ENCODE assay signal across 8 cellular contexts in the genomic region with DNA sequence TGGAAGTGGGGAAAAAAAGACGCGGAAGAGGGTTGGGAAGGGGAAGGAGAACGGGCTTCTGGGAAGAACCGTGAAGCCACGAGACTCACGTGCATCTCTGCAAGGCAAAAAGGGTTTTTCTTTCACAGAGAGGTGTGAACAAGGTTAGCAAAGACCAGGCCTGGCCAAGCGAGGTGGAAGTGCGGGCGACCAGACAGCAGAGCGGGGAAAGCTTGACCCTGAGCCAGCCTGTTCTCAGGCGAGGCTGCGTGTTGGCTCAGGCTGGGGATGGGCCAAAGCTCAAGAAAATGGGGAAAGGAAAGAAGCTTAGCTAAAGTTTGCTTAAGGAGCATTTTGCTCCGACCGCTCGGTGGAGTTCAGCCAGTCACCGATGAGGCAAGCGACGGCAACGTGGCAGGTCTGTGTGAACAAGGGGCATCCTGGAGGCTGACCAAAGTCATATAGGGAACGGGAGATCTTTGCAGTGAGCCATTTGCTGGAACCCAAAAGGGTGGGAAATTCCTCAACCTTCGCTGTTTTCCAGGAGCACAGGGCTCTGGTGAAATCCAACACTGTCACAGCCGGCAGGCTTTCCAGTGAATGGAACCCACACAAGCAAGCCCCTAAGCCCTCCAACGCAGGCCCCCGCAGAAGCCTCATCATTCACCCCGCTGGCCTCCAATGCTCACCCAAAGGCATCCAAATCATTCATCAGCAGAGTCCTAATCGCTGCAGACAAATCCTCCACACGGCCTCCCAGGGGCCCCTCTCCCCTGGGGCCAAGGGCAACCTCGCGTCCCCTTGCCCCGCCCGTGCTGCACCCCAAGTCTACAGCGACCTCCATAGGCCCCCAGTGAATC. TPM values are rescaled to one million over a fixed set of nuclear protein-coding genes. Genes with fewer than 3 reads are reported as not detected.
DNase-seq lines count a peak whose midpoint lies in the region; ATAC-seq and TF ChIP-seq lines count a peak whose summit lies in the region.

No MANE protein-coding gene starts in this region.

- peak; percentile 1 for TF ChIP-seq CTCF in AG09319 (IDR thresholded peaks at IDR 0.05; ENCODE audit: low read depth, low read length)
- peak; percentile 28 for TF ChIP-seq CTCF in GM12873 (IDR thresholded peaks at IDR 0.05; ENCODE audit: insufficient read depth, low read depth, low read length, missing control alignments)
- TF ChIP-seq CTCF in breast epithelium (IDR thresholded peaks at IDR 0.05), result no peak

- peak; percentile 43 for ATAC-seq in HG02981 (IDR thresholded peaks at IDR 0.05; ENCODE audit: unreplicated experiment)

- peaks cover 31 to 38% of the 10 kb centered on the region in 2 donors for H3K9me3 ChIP-seq in breast epithelium

- DNase-seq in AG09319 (ENCODE audit: extremely low read depth, low read depth) (peak; percentile 39), NCI-H82 (lab: John Stamatoyannopoulos, UW) (peak; percentile 84), breast epithelium (ENCODE audit: low spot score in 2 of 2) (no peak), immature natural killer cell (peak in 2 of 3 donors; percentile 3), skeletal muscle cell (ENCODE audit: low read depth) (peak; percentile 62)
- DNase-seq in activated CD4-positive, CD25-positive, alpha-beta regulatory T cell (lab: John Stamatoyannopoulos, UW), result no peak

- intact Hi-C loops in breast epithelium (cut with DNase I; ENCODE audit: low total_unique reads), result no loop called here

- H3K36me3 ChIP-seq in breast epithelium, result no peaks in the 10 kb centered on the region

- H3K4me1 ChIP-seq in breast epithelium, result peaks cover 0 to 9% of the 10 kb centered on the region in 2 donors

- peak overlapping the region; percentile 55 to 86 (median 72) for H3K27ac Mint-ChIP-seq in immature natural killer cell

- H3K27me3 Mint-ChIP-seq in immature natural killer cell (ENCODE audit: low read depth in 3 of 3), result peaks cover 0 to 10% (median 5%) of the 10 kb centered on the region in 3 donors

- H3K4me1 Mint-ChIP-seq in immature natural killer cell, result peaks cover 33 to 36% of the 10 kb centered on the region in 2 donors

- peak overlapping the region; percentile 81 to 95 for H3K27ac ChIP-seq in breast epithelium

- TF ChIP-seq POLR2A in breast epithelium (IDR thresholded peaks at IDR 0.05), result no peak

- peaks cover 0 to 3% (median 0%) of the 10 kb centered on the region in 6 donors for H3K9me3 Mint-ChIP-seq in immature natural killer cell

- H3K36me3 Mint-ChIP-seq in immature natural killer cell, result peaks cover 3 to 14% (median 8%) of the 10 kb centered on the region in 3 donors

- peak overlapping the region; percentile 64 to 94 (median 66) for H3K4me3 ChIP-seq in breast epithelium
- peak overlapping the region; percentile 90 for H3K4me3 ChIP-seq in skeletal muscle cell (ENCODE audit: low read depth, low read length)

- no peaks in the 10 kb centered on the region for H3K27me3 ChIP-seq in breast epithelium

- H3K4me3 Mint-ChIP-seq in immature natural killer cell, result peak overlapping the region; percentile 78 to 96 (median 93)

RNA-seq across cellular contexts. Expression of a gene that starts 0.8 kb away (rescaled TPM):
- 10 to 100 TPM in 2 of 3 donors, 1 to 10 TPM in 1; 8.3 to 17.9 (median 16.1) TPM for total RNA-seq in breast epithelium
- polyA plus RNA-seq in immature natural killer cell, result 1 to 10 TPM in 1 of 3 donors, under 1 TPM in 1, not detected in 1; 0.92 to 1.6 TPM

RNA-seq across cellular contexts. Expression of a gene that starts 30.9 kb away (rescaled TPM):
- 10 to 100 TPM; 12.0 to 19.6 (median 19.0) TPM for total RNA-seq in breast epithelium
- polyA plus RNA-seq in immature natural killer cell, result 10 to 100 TPM in 2 of 3 donors, 1 to 10 TPM in 1; 7.2 to 15.9 (median 12.1) TPM

Comparison
In these comparisons a context has a peak if more than half of its experiments do, and no peak if none do; other contexts are left out.
1. DNase-seq: peak in AG09319 (single experiment), NCI-H82 (single experiment), immature natural killer cell (2 of 3) and skeletal muscle cell (single experiment); none in breast epithelium (0 of 2) and activated CD4-positive, CD25-positive, alpha-beta regulatory T cell (0 of 4).
2. CTCF ChIP-seq: peak in AG09319 (single experiment) and GM12873 (single experiment); none in breast epithelium (0 of 3).